9 cellular contexts compared by ENCODE assay signal in the genomic region with DNA sequence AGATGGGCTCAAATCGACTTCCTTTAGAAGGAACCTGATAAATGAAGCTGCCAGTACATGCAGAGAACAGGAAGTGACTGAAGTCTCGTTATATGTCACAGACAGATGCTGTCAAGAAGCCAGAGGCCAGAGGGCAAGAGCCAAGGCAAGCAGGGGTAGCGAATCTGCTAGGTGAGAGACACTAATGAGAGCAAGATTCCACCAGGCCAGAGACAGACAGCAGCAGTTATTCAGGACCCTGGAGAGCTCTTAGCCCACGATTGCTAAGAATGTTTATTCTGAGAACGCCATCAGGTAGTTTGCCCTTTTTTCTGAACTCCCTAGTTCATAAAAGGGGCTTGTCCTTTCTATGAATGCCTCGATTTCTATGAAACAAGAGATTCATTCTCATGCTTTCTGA.
DNase-seq lines count a peak whose midpoint lies in the region; ATAC-seq and TF ChIP-seq lines count a peak whose summit lies in the region.
"Had no signal": no experiment of that assay in that cellular context is flagged by ENCODE, and none has a peak within 500 bp of the region (broad histone marks: within the 10 kb centered on the region; RNA-seq: fewer than 3 reads in every experiment).

No MANE protein-coding gene starts in this region.

- peak; percentile 2 for DNase-seq in EL
- DNase-seq in HuH-7 (ENCODE audit: low spot score) = peak; percentile 1
- DNase-seq in activated CD4-positive, alpha-beta memory T cell treated with anti-CD3 and anti-CD28 coated beads, Interleukin-2, amount 10 ng/mL, durations not matched to agents 7 days and 5 days = peak; percentile 16
- peak; percentile 68 for DNase-seq in left kidney (ENCODE audit: low read depth, low spot score)
- no peak for DNase-seq in right atrium auricular region (ENCODE audit: low spot score)
- DNase-seq: anterior cingulate cortex had no signal

- no peak overlapping the region for H3K27ac ChIP-seq in right atrium auricular region
- H3K27ac ChIP-seq: prostate gland had no signal

- no peak for ATAC-seq in HG02870 (IDR thresholded peaks at IDR 0.05; ENCODE audit: unreplicated experiment)
- ATAC-seq in GM19351 (IDR thresholded peaks at IDR 0.05; ENCODE audit: unreplicated experiment) = no peak

- H3K4me1 Mint-ChIP-seq in activated CD4-positive, alpha-beta memory T cell treated with anti-CD3 and anti-CD28 coated beads, Interleukin-2, amount 10 ng/mL, durations not matched to agents 7 days and 5 days = no peaks in the 10 kb centered on the region

- POLR2A ChIA-PET in activated CD4-positive, alpha-beta memory T cell treated with anti-CD3 and anti-CD28 coated beads, Interleukin-2, amount 10 ng/mL, durations not matched to agents 7 days and 5 days (lab: Charles Lee) = no interaction called here

- H3K4me1 ChIP-seq in right atrium auricular region = no peaks in the 10 kb centered on the region
- H3K4me1 ChIP-seq: prostate gland had no signal

- no peaks in the 10 kb centered on the region for H3K36me3 ChIP-seq in right atrium auricular region
- H3K36me3 ChIP-seq: prostate gland had no signal

- TF ChIP-seq CTCF in right atrium auricular region (IDR thresholded peaks at IDR 0.05) = no peak

- H3K9me3 ChIP-seq in right atrium auricular region = no peaks in the 10 kb centered on the region
- H3K9me3 ChIP-seq: prostate gland had no signal

- H3K27me3 Mint-ChIP-seq in activated CD4-positive, alpha-beta memory T cell treated with anti-CD3 and anti-CD28 coated beads, Interleukin-2, amount 10 ng/mL, durations not matched to agents 7 days and 5 days = no peaks in the 10 kb centered on the region

- CTCF ChIA-PET in activated CD4-positive, alpha-beta memory T cell treated with anti-CD3 and anti-CD28 coated beads, Interleukin-2, amount 10 ng/mL, durations not matched to agents 7 days and 5 days (lab: Charles Lee) = no interaction called here

- no peak overlapping the region for H3K4me3 Mint-ChIP-seq in activated CD4-positive, alpha-beta memory T cell treated with anti-CD3 and anti-CD28 coated beads, Interleukin-2, amount 10 ng/mL, durations not matched to agents 7 days and 5 days

- no peaks in the 10 kb centered on the region for H3K27me3 ChIP-seq in right atrium auricular region

- H3K27ac Mint-ChIP-seq in activated CD4-positive, alpha-beta memory T cell treated with anti-CD3 and anti-CD28 coated beads, Interleukin-2, amount 10 ng/mL, durations not matched to agents 7 days and 5 days = no peak overlapping the region

- H3K9me3 Mint-ChIP-seq in activated CD4-positive, alpha-beta memory T cell treated with anti-CD3 and anti-CD28 coated beads, Interleukin-2, amount 10 ng/mL, durations not matched to agents 7 days and 5 days = no peaks in the 10 kb centered on the region

- H3K4me3 ChIP-seq in right atrium auricular region = no peak overlapping the region
- H3K4me3 ChIP-seq: prostate gland had no signal

- H3K36me3 Mint-ChIP-seq in activated CD4-positive, alpha-beta memory T cell treated with anti-CD3 and anti-CD28 coated beads, Interleukin-2, amount 10 ng/mL, durations not matched to agents 7 days and 5 days (ENCODE audit: low read depth) = no peaks in the 10 kb centered on the region
